ENCODE assay signal across 1 cellular context in the genomic region with DNA sequence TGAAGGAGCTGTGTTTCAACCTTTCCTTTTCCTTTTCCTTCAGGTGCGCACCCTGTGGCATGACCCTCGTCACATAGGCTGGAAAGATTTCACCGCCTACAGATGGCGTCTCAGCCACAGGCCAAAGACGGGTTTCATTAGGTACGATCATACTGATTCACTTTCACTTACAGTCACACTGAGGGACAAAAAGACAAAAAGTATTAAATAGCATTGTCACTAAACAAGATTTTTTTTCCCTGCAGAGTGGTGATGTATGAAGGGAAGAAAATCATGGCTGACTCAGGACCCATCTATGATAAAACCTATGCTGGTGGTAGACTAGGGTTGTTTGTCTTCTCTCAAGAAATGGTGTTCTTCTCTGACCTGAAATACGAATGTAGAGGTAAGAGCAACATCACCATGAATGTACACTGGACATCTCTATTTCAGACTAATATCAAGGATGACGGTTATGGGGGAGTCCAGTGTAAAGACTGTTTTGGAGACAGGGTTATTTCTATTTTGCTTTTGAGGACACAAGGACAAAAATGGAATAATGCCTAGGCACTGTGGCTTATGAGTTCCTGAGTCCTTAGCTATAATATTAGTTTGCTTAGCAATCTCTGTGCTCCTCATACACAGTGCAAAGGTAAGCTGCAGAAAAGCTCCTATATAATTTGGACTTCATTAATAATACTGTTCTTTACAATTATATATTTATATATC.
TF ChIP-seq lines count a peak whose summit lies in the region.

No MANE protein-coding gene starts in this region.

TF ChIP-seq in WTC11, 78 proteins besides CTCF, POLR2A, EP300 and RAD21:
- TF ChIP-seq E2F1 (CRISPR knock-in tag; IDR thresholded peaks at IDR 0.05) (no peak), FOXK1 (CRISPR knock-in tag; IDR thresholded peaks at IDR 0.05) (no peak), MYBL2 (CRISPR knock-in tag; IDR thresholded peaks at IDR 0.05) (no peak), NR3C1 (CRISPR knock-in tag; conservative IDR thresholded peaks at IDR 0.05; ENCODE audit: low read depth) (no peak), NFE2L1 (CRISPR knock-in tag; IDR thresholded peaks at IDR 0.05) (no peak), ZBTB43 (CRISPR knock-in tag; IDR thresholded peaks at IDR 0.05) (no peak), TEAD1 (CRISPR knock-in tag; IDR thresholded peaks at IDR 0.05) (no peak), USF2 (CRISPR knock-in tag; IDR thresholded peaks at IDR 0.05) (no peak)
- TF ChIP-seq, protein P1, sequence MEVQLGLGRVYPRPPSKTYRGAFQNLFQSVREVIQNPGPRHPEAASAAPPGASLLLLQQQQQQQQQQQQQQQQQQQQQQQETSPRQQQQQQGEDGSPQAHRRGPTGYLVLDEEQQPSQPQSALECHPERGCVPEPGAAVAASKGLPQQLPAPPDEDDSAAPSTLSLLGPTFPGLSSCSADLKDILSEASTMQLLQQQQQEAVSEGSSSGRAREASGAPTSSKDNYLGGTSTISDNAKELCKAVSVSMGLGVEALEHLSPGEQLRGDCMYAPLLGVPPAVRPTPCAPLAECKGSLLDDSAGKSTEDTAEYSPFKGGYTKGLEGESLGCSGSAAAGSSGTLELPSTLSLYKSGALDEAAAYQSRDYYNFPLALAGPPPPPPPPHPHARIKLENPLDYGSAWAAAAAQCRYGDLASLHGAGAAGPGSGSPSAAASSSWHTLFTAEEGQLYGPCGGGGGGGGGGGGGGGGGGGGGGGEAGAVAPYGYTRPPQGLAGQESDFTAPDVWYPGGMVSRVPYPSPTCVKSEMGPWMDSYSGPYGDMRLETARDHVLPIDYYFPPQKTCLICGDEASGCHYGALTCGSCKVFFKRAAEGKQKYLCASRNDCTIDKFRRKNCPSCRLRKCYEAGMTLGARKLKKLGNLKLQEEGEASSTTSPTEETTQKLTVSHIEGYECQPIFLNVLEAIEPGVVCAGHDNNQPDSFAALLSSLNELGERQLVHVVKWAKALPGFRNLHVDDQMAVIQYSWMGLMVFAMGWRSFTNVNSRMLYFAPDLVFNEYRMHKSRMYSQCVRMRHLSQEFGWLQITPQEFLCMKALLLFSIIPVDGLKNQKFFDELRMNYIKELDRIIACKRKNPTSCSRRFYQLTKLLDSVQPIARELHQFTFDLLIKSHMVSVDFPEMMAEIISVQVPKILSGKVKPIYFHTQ (CRISPR knock-in tag; IDR thresholded peaks at IDR 0.05) = no peak
